In the genomic region with DNA sequence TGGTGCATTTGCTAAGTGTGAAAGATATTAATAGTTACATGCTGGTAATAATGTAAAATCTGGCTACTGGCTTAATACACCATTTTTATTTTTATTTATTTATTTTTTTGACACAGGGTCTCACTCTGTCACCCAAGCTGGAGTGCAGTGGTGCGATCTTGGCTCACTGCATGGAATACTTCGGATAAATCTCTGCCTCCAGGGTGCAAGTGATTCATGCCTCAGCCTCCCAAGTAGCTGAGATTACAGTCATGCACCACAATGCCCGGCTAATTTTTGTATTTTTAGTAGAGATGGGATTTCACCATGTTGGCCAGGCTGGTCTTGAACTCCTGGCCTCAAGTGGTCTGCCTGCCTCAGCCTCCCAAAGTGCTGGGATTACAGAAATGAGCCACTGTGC, we compare ENCODE assay signal across 8 cellular contexts. TPM values are rescaled to one million over a fixed set of nuclear protein-coding genes. Genes with fewer than 3 reads are reported as not detected.
A peak's percentile ranks its signal among the peaks of the same experiment; 100 is the strongest.
DNase-seq lines count a peak whose midpoint lies in the region.
"Not testable (repeated sequence)": the region's sequence is repeated elsewhere in the genome, so short reads cannot be mapped to it uniquely, and the experiment has no call there.
"Had no signal": no experiment of that assay in that cellular context is flagged by ENCODE, and none has a peak within 500 bp of the region (broad histone marks: within the 10 kb centered on the region; RNA-seq: fewer than 3 reads in every experiment).

No MANE protein-coding gene starts in this region.

- not testable (repeated sequence) for H3K14ac ChIP-seq in trophoblast cell (ENCODE audit: low read length)

- not testable (repeated sequence) for H2BK120ac ChIP-seq in trophoblast cell (ENCODE audit: insufficient read depth, low read length, poor library complexity)

- not testable (repeated sequence) for H3K4me2 ChIP-seq in trophoblast cell (ENCODE audit: low read length)

- not testable (repeated sequence) for H3K79me1 ChIP-seq in trophoblast cell (ENCODE audit: low read length)

- H3K9ac ChIP-seq in trophoblast cell (ENCODE audit: low read length): not testable (repeated sequence)

- not testable (repeated sequence) for H2AFZ ChIP-seq in trophoblast cell (ENCODE audit: insufficient read depth, low read length, poor library complexity)

- not testable (repeated sequence) for H3K23ac ChIP-seq in trophoblast cell (ENCODE audit: low read length)

- not testable (repeated sequence) for H3K27me3 ChIP-seq in trophoblast cell (ENCODE audit: insufficient read depth, low read length)

- WGBS in trophoblast cell (ENCODE audit: extremely low coverage, insufficient coverage, insufficient read length): no CpG with 5 or more reads among the region's 3 CpGs

- H3K4me3 ChIP-seq in trophoblast cell (ENCODE audit: low read depth, low read length): not testable (repeated sequence)

- not testable (repeated sequence) for H3K27ac ChIP-seq in trophoblast cell (ENCODE audit: low read depth, low read length)

- H3K9me3 ChIP-seq in trophoblast cell (ENCODE audit: insufficient read depth, low read depth, low read length): not testable (repeated sequence)

- not testable (repeated sequence) for H3K4ac ChIP-seq in trophoblast cell (ENCODE audit: low read depth, low read length)

- H3K18ac ChIP-seq in trophoblast cell (ENCODE audit: low read length): not testable (repeated sequence)

- H3K36me3 ChIP-seq in trophoblast cell (ENCODE audit: control insufficient read depth in 1 of 2, insufficient read depth in 2 of 2, low read length in 2 of 2): not testable (repeated sequence)

- H2AK5ac ChIP-seq in trophoblast cell (ENCODE audit: low read length): not testable (repeated sequence)

- not testable (repeated sequence) for H3K4me1 ChIP-seq in trophoblast cell (ENCODE audit: control insufficient read depth in 1 of 2, insufficient read depth in 2 of 2, low read length in 2 of 2)

- not testable (repeated sequence) for H4K12ac ChIP-seq in trophoblast cell (ENCODE audit: low read depth, low read length)

- not testable (repeated sequence) for H3K79me2 ChIP-seq in trophoblast cell (ENCODE audit: control insufficient read depth, insufficient read depth, low read length, poor library complexity)

- peak; percentile 11 for DNase-seq in Daoy (ENCODE audit: low read depth)
- DNase-seq in trophoblast cell: peak; percentile 63 to 65

- not testable (repeated sequence) for H4K8ac ChIP-seq in trophoblast cell (ENCODE audit: low read depth, low read length)

- H2BK12ac ChIP-seq in trophoblast cell (ENCODE audit: low read length): not testable (repeated sequence)

- H2BK5ac ChIP-seq in trophoblast cell (ENCODE audit: low read depth, low read length, poor library complexity): not testable (repeated sequence)

- not testable (repeated sequence) for H4K91ac ChIP-seq in trophoblast cell (ENCODE audit: low read depth, low read length)

RNA-seq across cellular contexts. Expression of gene TIMD4, which starts 4.4 kb away (rescaled TPM):
- not detected in 2 replicates for total RNA-seq in Daoy (2014; rRNA removed; shearing (Covaris generic))
- polyA plus RNA-seq in trophoblast cell (2013): 0.10 and 0.14 TPM in 2 replicates
- total RNA-seq: A172, A673, B cell, Calu3 had no signal
- polyA plus RNA-seq: AG04450, BJ had no signal
